Comparison of ENCODE assay signal across 8 cellular contexts in the genomic region with DNA sequence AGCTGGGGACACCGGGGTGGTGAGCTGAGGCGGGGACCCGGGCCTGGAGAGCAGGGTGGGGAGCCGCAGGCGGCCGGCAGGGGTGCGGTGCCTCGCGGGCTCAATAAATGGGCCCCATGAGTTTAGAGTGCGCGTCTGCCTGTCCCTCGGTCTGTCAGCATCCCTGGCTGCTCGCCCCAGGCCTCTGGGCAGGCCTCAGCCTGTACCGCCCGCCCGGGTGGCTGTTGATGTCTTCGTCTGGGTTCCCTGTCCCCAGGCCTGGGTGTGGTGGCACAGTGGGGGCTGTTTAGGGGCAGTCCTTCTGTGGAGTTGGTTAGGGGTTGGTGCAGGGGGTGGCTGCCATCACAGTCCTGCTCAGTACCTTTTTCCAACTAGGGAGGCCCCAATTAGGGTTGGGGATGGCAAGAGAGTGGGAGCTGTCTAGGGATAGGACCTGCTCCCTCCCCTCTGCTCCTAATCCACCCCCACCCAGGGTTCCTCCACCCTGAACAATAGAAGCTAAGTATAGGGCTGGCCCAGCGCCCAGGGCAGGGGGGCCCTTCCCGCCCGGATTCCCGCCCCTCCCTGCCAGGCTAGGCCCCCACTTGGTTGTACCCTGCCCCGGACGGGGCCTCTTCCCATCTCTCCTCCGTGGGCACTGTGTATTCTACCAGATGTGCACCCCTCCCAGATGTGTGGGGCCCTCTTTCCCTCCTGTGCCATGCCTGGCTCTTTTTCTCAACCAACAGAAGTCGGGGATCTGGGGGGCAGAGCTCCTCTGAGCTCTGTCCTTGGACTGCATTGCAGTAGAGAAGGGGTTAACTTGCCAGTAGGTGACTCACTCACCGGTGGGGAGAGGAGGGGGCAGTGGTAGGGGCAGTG. TPM values are rescaled to one million over a fixed set of nuclear protein-coding genes. Genes with fewer than 3 reads are reported as not detected.
A peak's percentile ranks its signal among the peaks of the same experiment; 100 is the strongest.
DNase-seq lines count a peak whose midpoint lies in the region; ATAC-seq and TF ChIP-seq lines count a peak whose summit lies in the region.

No MANE protein-coding gene starts in this region.

- no peak overlapping the region for H3K27ac ChIP-seq in iPS-18a (ENCODE audit: low read length)

- CTCF ChIA-PET in activated CD4-positive, alpha-beta T cell treated with anti-CD3 and anti-CD28 coated beads, Interleukin-2, amount 10 ng/mL, durations not matched to agents 7 days and 5 days (lab: Charles Lee) = interaction anchor here (0.8 to 2.9 kb wide), 4 partner anchors 11 to 39 kb away, joined by 3 to 31 read pairs (median 8); a partner anchor contains a TSS

- no peak for TF ChIP-seq CTCF in astrocyte of the spinal cord (IDR thresholded peaks at IDR 0.05; ENCODE audit: low read depth, low read length)

- POLR2A ChIA-PET in activated CD4-positive, alpha-beta T cell treated with anti-CD3 and anti-CD28 coated beads, Interleukin-2, amount 10 ng/mL, durations not matched to agents 7 days and 5 days (lab: Charles Lee) = interaction anchor here (0.6 kb wide), 1 partner anchor 66 kb away, joined by 3 read pairs; no protein-coding TSS in a partner anchor

- no peaks in the 10 kb centered on the region for H3K9me3 Mint-ChIP-seq in activated CD4-positive, alpha-beta T cell treated with anti-CD3 and anti-CD28 coated beads, Interleukin-2, amount 10 ng/mL, durations not matched to agents 7 days and 5 days

- in situ Hi-C loops in astrocyte of the spinal cord (cut with HindIII; ENCODE audit: low sequenced_read_pairs) = no loop called here

- H3K4me1 ChIP-seq in iPS-18a (ENCODE audit: control insufficient read depth, low read depth, low read length) = peaks cover 31% of the 10 kb centered on the region

- H3K4me3 ChIP-seq in astrocyte of the spinal cord (ENCODE audit: low read depth, low read length) (peak overlapping the region; percentile 72), iPS-18a (ENCODE audit: low read length) (peak overlapping the region; percentile 50), skeletal muscle cell (ENCODE audit: low read depth, low read length) (peak overlapping the region; percentile 59)

- no peak overlapping the region for H3K9ac ChIP-seq in iPS-18a (ENCODE audit: low read length)

- ATAC-seq in HG03432 (IDR thresholded peaks at IDR 0.05; ENCODE audit: unreplicated experiment) (no peak), GM21717 (IDR thresholded peaks at IDR 0.05; ENCODE audit: unreplicated experiment) (no peak)

- no peaks in the 10 kb centered on the region for H3K27me3 ChIP-seq in iPS-18a (ENCODE audit: control insufficient read depth, insufficient read depth, low read length)

- peaks cover 60% of the 10 kb centered on the region for H3K4me1 Mint-ChIP-seq in activated CD4-positive, alpha-beta T cell treated with anti-CD3 and anti-CD28 coated beads, Interleukin-2, amount 10 ng/mL, durations not matched to agents 7 days and 5 days

- H3K4me3 Mint-ChIP-seq in activated CD4-positive, alpha-beta T cell treated with anti-CD3 and anti-CD28 coated beads, Interleukin-2, amount 10 ng/mL, durations not matched to agents 7 days and 5 days = peak overlapping the region; percentile 76

- DNase-seq in activated CD4-positive, alpha-beta T cell treated with anti-CD3 and anti-CD28 coated beads, Interleukin-2, amount 10 ng/mL, durations not matched to agents 7 days and 5 days = peak; percentile 29
- DNase-seq in activated CD4-positive, alpha-beta T cell treated with anti-CD3 and anti-CD28 coated beads, Interleukin-2, amount 50 U/mL, for 1 hour = no peak
- peak; percentile 54 for DNase-seq in NCI-H446 treated with DMSO at 0.1 percent for 48 hours (lab: John Stamatoyannopoulos, UW)
- DNase-seq in astrocyte of the spinal cord (ENCODE audit: low read depth, low spot score) = peak; percentile 64
- no peak for DNase-seq in skeletal muscle cell (ENCODE audit: low read depth)

- H3K27me3 Mint-ChIP-seq in activated CD4-positive, alpha-beta T cell treated with anti-CD3 and anti-CD28 coated beads, Interleukin-2, amount 10 ng/mL, durations not matched to agents 7 days and 5 days = no peaks in the 10 kb centered on the region

- no peaks in the 10 kb centered on the region for H3K36me3 ChIP-seq in iPS-18a (ENCODE audit: control insufficient read depth, low read depth, low read length)

- no peak overlapping the region for H3K27ac Mint-ChIP-seq in activated CD4-positive, alpha-beta T cell treated with anti-CD3 and anti-CD28 coated beads, Interleukin-2, amount 10 ng/mL, durations not matched to agents 7 days and 5 days

- H3K36me3 Mint-ChIP-seq in activated CD4-positive, alpha-beta T cell treated with anti-CD3 and anti-CD28 coated beads, Interleukin-2, amount 10 ng/mL, durations not matched to agents 7 days and 5 days (ENCODE audit: low read depth) = peaks cover 13% of the 10 kb centered on the region

- H3K9me3 ChIP-seq in iPS-18a (ENCODE audit: control insufficient read depth, low read depth, low read length) = no peaks in the 10 kb centered on the region

RNA-seq across cellular contexts. Expression of a gene that starts 12.4 kb away (rescaled TPM):
- 10 to 100 TPM; 69.3 to 81.0 TPM for total RNA-seq in activated CD4-positive, alpha-beta T cell treated with anti-CD3 and anti-CD28 coated beads, Interleukin-2, amount 10 ng/mL, durations not matched to agents 7 days and 5 days

RNA-seq across cellular contexts. Expression of a gene that starts 20.5 kb away (rescaled TPM):
- under 1 TPM; 0.54 to 0.62 TPM for total RNA-seq in activated CD4-positive, alpha-beta T cell treated with anti-CD3 and anti-CD28 coated beads, Interleukin-2, amount 10 ng/mL, durations not matched to agents 7 days and 5 days

RNA-seq across cellular contexts. Expression of a gene that starts 21.0 kb away (rescaled TPM):
- 10 to 100 TPM; 43.5 to 46.6 TPM for total RNA-seq in activated CD4-positive, alpha-beta T cell treated with anti-CD3 and anti-CD28 coated beads, Interleukin-2, amount 10 ng/mL, durations not matched to agents 7 days and 5 days

RNA-seq across cellular contexts. Expression of a gene that starts 26.5 kb away (rescaled TPM):
- 10 to 100 TPM; 56.5 to 57.9 TPM for total RNA-seq in activated CD4-positive, alpha-beta T cell treated with anti-CD3 and anti-CD28 coated beads, Interleukin-2, amount 10 ng/mL, durations not matched to agents 7 days and 5 days

RNA-seq across cellular contexts. Expression of a gene that starts 31.7 kb away (rescaled TPM):
- not detected for total RNA-seq in activated CD4-positive, alpha-beta T cell treated with anti-CD3 and anti-CD28 coated beads, Interleukin-2, amount 10 ng/mL, durations not matched to agents 7 days and 5 days

Comparison
In these comparisons a context has a peak if more than half of its experiments do, and no peak if none do; other contexts are left out.
1. DNase-seq: peak in activated CD4-positive, alpha-beta T cell treated with anti-CD3 and anti-CD28 coated beads, Interleukin-2, amount 10 ng/mL, durations not matched to agents 7 days and 5 days (single experiment), NCI-H446 treated with DMSO at 0.1 percent for 48 hours (single experiment) and astrocyte of the spinal cord (single experiment); none in activated CD4-positive, alpha-beta T cell treated with anti-CD3 and anti-CD28 coated beads, Interleukin-2, amount 50 U/mL, for 1 hour (single experiment) and skeletal muscle cell (single experiment).
2. Peak in every context shown above with its lines, with median percentiles within 50 percentile points of each other: H3K4me3 ChIP-seq.